11 cellular contexts compared by ENCODE assay signal in the genomic region with DNA sequence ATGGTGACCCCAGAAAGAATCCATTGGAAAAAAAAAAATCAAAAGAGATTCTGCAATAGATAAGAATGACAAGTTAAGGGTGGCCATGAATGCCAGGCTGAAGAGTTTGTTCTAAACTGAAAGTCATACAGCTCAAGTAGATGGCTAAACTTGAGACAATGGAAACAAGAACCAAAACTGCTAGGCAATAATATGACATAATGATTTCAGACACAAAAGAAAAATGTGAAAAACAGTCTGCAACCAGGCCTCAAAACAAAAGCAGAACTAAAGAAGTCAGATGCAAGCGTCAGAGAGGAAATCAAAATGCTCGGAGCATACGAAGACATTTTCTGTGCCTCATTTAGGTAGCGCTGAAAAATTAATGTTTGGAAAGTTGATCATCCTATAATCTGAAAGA. TPM values are rescaled to one million over a fixed set of nuclear protein-coding genes. Genes with fewer than 3 reads are reported as not detected.
DNase-seq lines count a peak whose midpoint lies in the region; ATAC-seq and TF ChIP-seq lines count a peak whose summit lies in the region.
"Had no signal": no experiment of that assay in that cellular context is flagged by ENCODE, and none has a peak within 500 bp of the region (broad histone marks: within the 10 kb centered on the region; RNA-seq: fewer than 3 reads in every experiment).

No MANE protein-coding gene starts in this region.

- peak; percentile 80 for ATAC-seq in HG03095 (IDR thresholded peaks at IDR 0.05; ENCODE audit: unreplicated experiment)

- H3K4me1 ChIP-seq in vagina: no peaks in the 10 kb centered on the region

- H3K27me3 Mint-ChIP-seq in CD14-positive monocyte (ENCODE audit: low read depth in 3 of 3) (peaks cover 0 to 2% (median 1%) of the 10 kb centered on the region in 3 donors), HFFc6 (ENCODE audit: insufficient read depth) (peaks cover 13% of the 10 kb centered on the region)
- no peaks in the 10 kb centered on the region for H3K27me3 Mint-ChIP-seq in activated T-helper 2 cell treated with anti-CD3 and anti-CD28 coated beads, Interferon-gamma antibody, Interleukin-2, Interleukin-4, amounts not matched to agents 10 μg/mL and 5 μg/mL and 100 μg/mL, durations not matched to agents 14 hours and 24 hours and 36 hours (ENCODE audit: low read depth)

- peaks cover 15% of the 10 kb centered on the region for H3K4me1 Mint-ChIP-seq in CD14-positive monocyte
- H3K4me1 Mint-ChIP-seq in activated T-helper 2 cell treated with anti-CD3 and anti-CD28 coated beads, Interferon-gamma antibody, Interleukin-2, Interleukin-4, amounts not matched to agents 10 μg/mL and 5 μg/mL and 100 μg/mL, durations not matched to agents 14 hours and 24 hours and 36 hours (ENCODE audit: low read depth): no peaks in the 10 kb centered on the region
- no peaks in the 10 kb centered on the region for H3K4me1 Mint-ChIP-seq in HFFc6 (ENCODE audit: low read depth)

- DNase-seq in CD14-positive monocyte (ENCODE audit: low spot score) (no peak), GM19240 (ENCODE audit: insufficient read length, low spot score) (peak; percentile 21), SIG-M5 treated with dmso at 0.1 percent for 504 hours (lab: John Stamatoyannopoulos, UW; ENCODE audit: unreplicated experiment) (peak; percentile 95), HFFc6 (no peak), NCI-H2029 (lab: John Stamatoyannopoulos, UW) (no peak), vagina (ENCODE audit: extremely low spot score in 2 of 2) (no peak)
- DNase-seq in activated T-helper 2 cell treated with anti-CD3 and anti-CD28 coated beads, Interferon-gamma antibody, Interleukin-2, Interleukin-4, amounts not matched to agents 10 μg/mL and 5 μg/mL and 100 μg/mL, durations not matched to agents 14 hours and 24 hours and 36 hours (ENCODE audit: low spot score): no peak
- DNase-seq: NCI-H1417 treated with DMSO at 0.1 percent for 48 hours; stimulated activated CD4-positive, alpha-beta T cell treated with anti-CD3 and anti-CD28 coated beads, Interleukin-12 subunit alpha, Interleukin-12 subunit beta, amount 100 ng/mL, for 4 hours had no signal

- H3K4me3 ChIP-seq in vagina: no peak overlapping the region
- H3K4me3 ChIP-seq: cardiac muscle cell had no signal

- TF ChIP-seq CTCF in CD14-positive monocyte (IDR thresholded peaks at IDR 0.05) (no peak), HFFc6 (IDR thresholded peaks at IDR 0.05) (no peak), vagina (IDR thresholded peaks at IDR 0.05) (no peak)

- H3K4me3 Mint-ChIP-seq in CD14-positive monocyte (peak overlapping the region; percentile 40 to 81), HFFc6 (no peak overlapping the region)
- no peak overlapping the region for H3K4me3 Mint-ChIP-seq in activated T-helper 2 cell treated with anti-CD3 and anti-CD28 coated beads, Interferon-gamma antibody, Interleukin-2, Interleukin-4, amounts not matched to agents 10 μg/mL and 5 μg/mL and 100 μg/mL, durations not matched to agents 14 hours and 24 hours and 36 hours (ENCODE audit: low read depth)

- H3K36me3 ChIP-seq in vagina: no peaks in the 10 kb centered on the region

- H3K36me3 Mint-ChIP-seq in CD14-positive monocyte: no peaks in the 10 kb centered on the region
- no peaks in the 10 kb centered on the region for H3K36me3 Mint-ChIP-seq in activated T-helper 2 cell treated with anti-CD3 and anti-CD28 coated beads, Interferon-gamma antibody, Interleukin-2, Interleukin-4, amounts not matched to agents 10 μg/mL and 5 μg/mL and 100 μg/mL, durations not matched to agents 14 hours and 24 hours and 36 hours (ENCODE audit: low read depth)
- no peaks in the 10 kb centered on the region for H3K36me3 Mint-ChIP-seq in HFFc6 (ENCODE audit: low read depth)

- H3K9me3 Mint-ChIP-seq in CD14-positive monocyte (peaks cover 0 to 1% (median 0%) of the 10 kb centered on the region in 7 donors), HFFc6 (no peaks in the 10 kb centered on the region)
- H3K9me3 Mint-ChIP-seq in activated T-helper 2 cell treated with anti-CD3 and anti-CD28 coated beads, Interferon-gamma antibody, Interleukin-2, Interleukin-4, amounts not matched to agents 10 μg/mL and 5 μg/mL and 100 μg/mL, durations not matched to agents 14 hours and 24 hours and 36 hours: no peaks in the 10 kb centered on the region

- H3K27me3 ChIP-seq in vagina: no peaks in the 10 kb centered on the region
- H3K27me3 ChIP-seq: cardiac muscle cell had no signal

- H3K27ac ChIP-seq in vagina: no peak overlapping the region
- H3K27ac ChIP-seq: cardiac muscle cell had no signal

- no peak for TF ChIP-seq POLR2A in vagina (IDR thresholded peaks at IDR 0.05)

- intact Hi-C loops in CD14-positive monocyte (cut with micrococcal nuclease): no loop called here
- intact Hi-C loops in activated T-helper 2 cell treated with anti-CD3 and anti-CD28 coated beads, Interferon-gamma antibody, Interleukin-2, Interleukin-4, amounts not matched to agents 10 μg/mL and 5 μg/mL and 100 μg/mL, durations not matched to agents 14 hours and 24 hours and 36 hours (cut with micrococcal nuclease): no loop called here
- intact Hi-C loops in vagina (cut with DNase I): no loop called here

- H3K9me3 ChIP-seq in vagina: no peaks in the 10 kb centered on the region

- H3K27ac Mint-ChIP-seq in CD14-positive monocyte (peak overlapping the region in 6 of 7 donors; percentile 90 to 97 (median 95)), HFFc6 (no peak overlapping the region)
- H3K27ac Mint-ChIP-seq in activated T-helper 2 cell treated with anti-CD3 and anti-CD28 coated beads, Interferon-gamma antibody, Interleukin-2, Interleukin-4, amounts not matched to agents 10 μg/mL and 5 μg/mL and 100 μg/mL, durations not matched to agents 14 hours and 24 hours and 36 hours: no peak overlapping the region

RNA-seq across cellular contexts. Expression of a gene that starts 54.4 kb away (rescaled TPM):
- 10 to 100 TPM; 21.5 to 25.1 TPM for polyA plus RNA-seq in CD14-positive monocyte
- 5.0 and 5.3 TPM in 2 replicates for total RNA-seq in activated T-helper 2 cell treated with anti-CD3 and anti-CD28 coated beads, Interferon-gamma antibody, Interleukin-2, Interleukin-4, amounts not matched to agents 10 μg/mL and 5 μg/mL and 100 μg/mL, durations not matched to agents 14 hours and 24 hours and 36 hours
- total RNA-seq in HFFc6 (2021; fragmentation: NEBNext Ultra II Directional; extraction: Animal tissue kit (Norgen Biotek cat#: 25700)): 1 to 10 TPM; 2.9 to 8.8 (median 4.6) TPM
- total RNA-seq in vagina: 16.7 TPM

RNA-seq across cellular contexts. Expression of a gene that starts 56.7 kb away (rescaled TPM):
- polyA plus RNA-seq in CD14-positive monocyte: 1 to 10 TPM in 1 of 2 donors, under 1 TPM in 1; 0.50 to 1.6 TPM
- total RNA-seq in activated T-helper 2 cell treated with anti-CD3 and anti-CD28 coated beads, Interferon-gamma antibody, Interleukin-2, Interleukin-4, amounts not matched to agents 10 μg/mL and 5 μg/mL and 100 μg/mL, durations not matched to agents 14 hours and 24 hours and 36 hours: 2.3 and 2.7 TPM in 2 replicates
- total RNA-seq in HFFc6 (2021; fragmentation: NEBNext Ultra II Directional; extraction: Animal tissue kit (Norgen Biotek cat#: 25700)): 1 to 10 TPM in 3 of 6 experiments, under 1 TPM in 3; 0.43 to 1.4 (median 1.1) TPM
- total RNA-seq in vagina: 2.2 TPM

Comparison
In these comparisons a context has a peak if more than half of its experiments do, and no peak if none do; other contexts are left out.
1. DNase-seq: peak in GM19240 (single experiment) and SIG-M5 treated with dmso at 0.1 percent for 504 hours (single experiment); none in CD14-positive monocyte (single experiment), activated T-helper 2 cell treated with anti-CD3 and anti-CD28 coated beads, Interferon-gamma antibody, Interleukin-2, Interleukin-4, amounts not matched to agents 10 μg/mL and 5 μg/mL and 100 μg/mL, durations not matched to agents 14 hours and 24 hours and 36 hours (single experiment), HFFc6 (single experiment), NCI-H2029 (single experiment) and vagina (0 of 2).
2. H3K27ac Mint-ChIP-seq: peak in CD14-positive monocyte (6 of 7); none in activated T-helper 2 cell treated with anti-CD3 and anti-CD28 coated beads, Interferon-gamma antibody, Interleukin-2, Interleukin-4, amounts not matched to agents 10 μg/mL and 5 μg/mL and 100 μg/mL, durations not matched to agents 14 hours and 24 hours and 36 hours (single experiment) and HFFc6 (single experiment).
3. H3K4me3 Mint-ChIP-seq: peak in CD14-positive monocyte (2 of 2); none in activated T-helper 2 cell treated with anti-CD3 and anti-CD28 coated beads, Interferon-gamma antibody, Interleukin-2, Interleukin-4, amounts not matched to agents 10 μg/mL and 5 μg/mL and 100 μg/mL, durations not matched to agents 14 hours and 24 hours and 36 hours (single experiment) and HFFc6 (single experiment).